9 cellular contexts compared by ENCODE assay signal in the genomic region with DNA sequence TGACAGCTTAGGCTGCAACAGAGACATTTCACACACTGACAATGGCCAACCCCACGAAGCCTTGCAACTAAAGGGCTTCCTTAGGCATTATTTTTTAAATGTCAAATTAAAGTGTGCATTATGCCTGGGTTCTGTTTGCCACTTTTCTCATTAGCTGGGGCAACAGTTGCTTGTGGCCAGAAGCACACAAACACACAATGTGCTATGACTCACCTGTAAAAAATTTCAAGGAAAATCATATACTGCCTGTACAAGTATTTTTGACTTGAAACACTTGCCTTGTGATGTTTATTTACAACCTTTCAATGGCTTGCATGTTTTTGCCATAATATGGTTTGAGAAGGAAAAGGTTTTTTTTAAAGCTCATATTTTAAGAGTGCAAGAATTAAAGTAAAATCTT. TPM values are rescaled to one million over a fixed set of nuclear protein-coding genes. Genes with fewer than 3 reads are reported as not detected.
DNase-seq lines count a peak whose midpoint lies in the region; ATAC-seq and TF ChIP-seq lines count a peak whose summit lies in the region.
"Had no signal": no experiment of that assay in that cellular context is flagged by ENCODE, and none has a peak within 500 bp of the region (broad histone marks: within the 10 kb centered on the region; RNA-seq: fewer than 3 reads in every experiment).

No MANE protein-coding gene starts in this region.

- peak overlapping the region; percentile 26 for H3K4me2 ChIP-seq in fibroblast of lung (ENCODE audit: extremely low read depth, insufficient read depth, low read length)

- H3K36me3 Mint-ChIP-seq in progenitor cell of endocrine pancreas (ENCODE audit: insufficient read depth) (peaks cover 2% of the 10 kb centered on the region), CD14-positive monocyte (peaks cover 0 to 2% of the 10 kb centered on the region in 2 donors)

- H3K27ac ChIP-seq in RWPE1 = peak overlapping the region; percentile 87
- no peak overlapping the region for H3K27ac ChIP-seq in fibroblast of lung (ENCODE audit: insufficient read depth, low read length)

- H3K27ac Mint-ChIP-seq in progenitor cell of endocrine pancreas (no peak overlapping the region), CD14-positive monocyte (no peak overlapping the region)

- no peaks in the 10 kb centered on the region for H3K79me2 ChIP-seq in fibroblast of lung (ENCODE audit: control insufficient read depth, insufficient read depth, low read length)

- no peaks in the 10 kb centered on the region for H3K9me3 ChIP-seq in fibroblast of lung (ENCODE audit: control insufficient read depth, insufficient read depth, low read depth, low read length)

- peaks cover 9% of the 10 kb centered on the region for H3K4me1 Mint-ChIP-seq in progenitor cell of endocrine pancreas (ENCODE audit: low read depth)
- H3K4me1 Mint-ChIP-seq in CD14-positive monocyte = peaks cover 13% of the 10 kb centered on the region

- no peak overlapping the region for H3K9ac ChIP-seq in fibroblast of lung (ENCODE audit: insufficient read depth, low read length)

- H3K4me3 Mint-ChIP-seq in progenitor cell of endocrine pancreas (ENCODE audit: low read depth) (peak overlapping the region; percentile 83), CD14-positive monocyte (peak overlapping the region in 1 of 2 donors; percentile 80)

- CTCF ChIA-PET in RWPE1 (lab: Yijun Ruan, JAX) = interaction anchor here (0.6 kb wide), 3 partner anchors 161 to 230 kb away, joined by 3 to 4 read pairs (median 4); no protein-coding TSS in a partner anchor

- intact Hi-C loops in CD14-positive monocyte (cut with micrococcal nuclease) = no loop called here

- H3K36me3 ChIP-seq in fibroblast of lung (ENCODE audit: control insufficient read depth, insufficient read depth, low read length) = no peaks in the 10 kb centered on the region

- no peak overlapping the region for H2AFZ ChIP-seq in fibroblast of lung (ENCODE audit: low read length)

- DNase-seq in EL (peak; percentile 72), RWPE1 (ENCODE audit: low spot score) (no peak), fibroblast of lung (ENCODE audit: low read depth in 2 of 2) (peak; percentile 41 to 63), progenitor cell of endocrine pancreas (ENCODE audit: low spot score, unreplicated experiment) (no peak), CD14-positive monocyte (ENCODE audit: low spot score) (no peak)
- no peak for DNase-seq in activated CD4-positive, CD25-positive, alpha-beta regulatory T cell (lab: John Stamatoyannopoulos, UW)
- DNase-seq: NCI-H526 had no signal

- peak overlapping the region in 2 of 4 experiments; percentile 68 for H3K4me3 ChIP-seq in fibroblast of lung (replicated peaks in 1 of 4; ENCODE audit: control extremely low read depth in 1 of 4, insufficient read depth in 1 of 4, low read depth in 3 of 4, low read length in 4 of 4)

- POLR2A ChIA-PET in RWPE1 (lab: Yijun Ruan, JAX; ENCODE audit: low non-redundant PET) = no interaction called here

- ATAC-seq in HG02852 (IDR thresholded peaks at IDR 0.05; ENCODE audit: unreplicated experiment) (no peak), HG03378 (IDR thresholded peaks at IDR 0.05; ENCODE audit: unreplicated experiment) (no peak)

- TF ChIP-seq CTCF in RWPE1 (conservative IDR thresholded peaks at IDR 0.05; ENCODE audit: low read depth) (no peak), fibroblast of lung (conservative IDR thresholded peaks at IDR 0.05 in 1 of 2, IDR thresholded peaks at IDR 0.05 in 1 of 2; ENCODE audit: low read depth in 1 of 2, low read length in 2 of 2) (no peak), progenitor cell of endocrine pancreas (IDR thresholded peaks at IDR 0.05; ENCODE audit: unreplicated experiment) (no peak), CD14-positive monocyte (IDR thresholded peaks at IDR 0.05) (no peak)

- H3K27me3 ChIP-seq in fibroblast of lung (ENCODE audit: control insufficient read depth, insufficient read depth, low read length) = peaks cover under 1% of the 10 kb centered on the region

- H3K9me3 Mint-ChIP-seq in progenitor cell of endocrine pancreas (ENCODE audit: low read depth) (no peaks in the 10 kb centered on the region), CD14-positive monocyte (peaks cover 0 to 13% (median 7%) of the 10 kb centered on the region in 7 donors)

- H4K20me1 ChIP-seq in fibroblast of lung (ENCODE audit: control insufficient read depth, extremely low read depth, insufficient read depth, low read length) = no peaks in the 10 kb centered on the region

- H3K27me3 Mint-ChIP-seq in progenitor cell of endocrine pancreas (peaks cover 43% of the 10 kb centered on the region), CD14-positive monocyte (ENCODE audit: low read depth in 3 of 3) (peaks cover 66 to 88% (median 74%) of the 10 kb centered on the region in 3 donors)

- H3K4me1 ChIP-seq in fibroblast of lung (ENCODE audit: control insufficient read depth, extremely low read depth, insufficient read depth, low read length) = peaks cover 6% of the 10 kb centered on the region

RNA-seq across cellular contexts. Expression of a gene that starts 1.9 kb away (rescaled TPM):
- total RNA-seq in fibroblast of lung (8.2 and 28.6 TPM in 2 replicates), progenitor cell of endocrine pancreas (7.2 and 7.4 TPM in 2 replicates)
- polyA plus RNA-seq in fibroblast of lung (31.8 and 170 TPM in 2 replicates), CD14-positive monocyte (not detected)
- 23.4 and 117 TPM in 2 replicates for polyA plus RNA-seq in fibroblast of lung (2012)
- polyA minus RNA-seq in fibroblast of lung (ENCODE audit: low replicate concordance) = 72.4 and 266 TPM in 2 replicates

Comparison
In these comparisons a context has a peak if more than half of its experiments do, and no peak if none do; other contexts are left out.
1. DNase-seq: peak in EL (single experiment) and fibroblast of lung (2 of 2); none in RWPE1 (single experiment), progenitor cell of endocrine pancreas (single experiment), activated CD4-positive, CD25-positive, alpha-beta regulatory T cell (0 of 4) and CD14-positive monocyte (single experiment).